ENCODE assay signal across 8 cellular contexts in genomic region chr10:32367793-32368453, GRCh38. TPM values are rescaled to one million over a fixed set of nuclear protein-coding genes. Genes with fewer than 3 reads are reported as not detected.
DNase-seq lines count a peak whose midpoint lies in the region; ATAC-seq and TF ChIP-seq lines count a peak whose summit lies in the region.

No MANE protein-coding gene starts in this region.

- H3K4me1 Mint-ChIP-seq in Calu3 (ENCODE audit: low read depth, unreplicated experiment): peaks cover 22% of the 10 kb centered on the region

- DNase-seq in Calu3 (peak; percentile 71), RPMI8226 (peak; percentile 33), fibroblast of the conjunctiva (ENCODE audit: low read depth) (peak; percentile 49), occipital lobe (lab: John Stamatoyannopoulos, UW) (peak; percentile 46), superior temporal gyrus (ENCODE audit: extremely low spot score) (peak; percentile 92)
- DNase-seq in activated T-helper 9 cell treated with anti-CD3 and anti-CD28 coated beads, Interleukin-2, amount 50 U/mL, for 16 hours (ENCODE audit: low read depth): peak; percentile 68

- no TSS peak for BruUV-seq in Calu3 (replicated peaks; lab: Mats Ljungman, UMichigan)

- H3K27me3 Mint-ChIP-seq in Calu3 (ENCODE audit: unreplicated experiment): no peaks in the 10 kb centered on the region

- no peaks in the 10 kb centered on the region for H3K9me3 Mint-ChIP-seq in Calu3 (ENCODE audit: low read depth, unreplicated experiment)

- H3K4me3 Mint-ChIP-seq in Calu3 (ENCODE audit: low read depth, unreplicated experiment): no peak overlapping the region

- CTCF ChIA-PET in Calu3 (lab: Charles Lee): interaction anchor here (1.0 kb wide), 1 partner anchor 111 kb away, joined by 4 read pairs; no protein-coding TSS in a partner anchor

- peak; percentile 74 for TF ChIP-seq CTCF in Calu3 (IDR thresholded peaks at IDR 0.05; ENCODE audit: unreplicated experiment)

- no peaks in the 10 kb centered on the region for H3K36me3 Mint-ChIP-seq in Calu3 (ENCODE audit: insufficient read depth, unreplicated experiment)

- intact Hi-C loops in Calu3 (cut with micrococcal nuclease; ENCODE audit: unreplicated experiment): loop anchor here (2.0 kb wide), 2 partner anchors 111 to 157 kb away; no protein-coding TSS in a partner anchor

- no peak overlapping the region for H3K27ac Mint-ChIP-seq in Calu3 (ENCODE audit: unreplicated experiment)

- ATAC-seq in HG02678 (IDR thresholded peaks at IDR 0.05; ENCODE audit: unreplicated experiment): peak; percentile 48
- no peak for ATAC-seq in HG03039 (IDR thresholded peaks at IDR 0.05; ENCODE audit: unreplicated experiment)

RNA-seq across cellular contexts. Expression of gene EPC1, which starts 21.0 kb away (rescaled TPM):
- total RNA-seq in Calu3 (2022) (27.2 and 30.0 TPM in 2 replicates), occipital lobe (99.4 TPM)

Comparison
In these comparisons a context has a peak if more than half of its experiments do, and no peak if none do; other contexts are left out.
1. DNase-seq: peak in every context shown above with its lines; median percentile 92 in superior temporal gyrus; 71 in Calu3; 68 in activated T-helper 9 cell treated with anti-CD3 and anti-CD28 coated beads, Interleukin-2, amount 50 U/mL, for 16 hours; 49 in fibroblast of the conjunctiva; 46 in occipital lobe; 33 in RPMI8226.